Comparison of ENCODE assay signal across 35 cellular contexts in the genomic region with DNA sequence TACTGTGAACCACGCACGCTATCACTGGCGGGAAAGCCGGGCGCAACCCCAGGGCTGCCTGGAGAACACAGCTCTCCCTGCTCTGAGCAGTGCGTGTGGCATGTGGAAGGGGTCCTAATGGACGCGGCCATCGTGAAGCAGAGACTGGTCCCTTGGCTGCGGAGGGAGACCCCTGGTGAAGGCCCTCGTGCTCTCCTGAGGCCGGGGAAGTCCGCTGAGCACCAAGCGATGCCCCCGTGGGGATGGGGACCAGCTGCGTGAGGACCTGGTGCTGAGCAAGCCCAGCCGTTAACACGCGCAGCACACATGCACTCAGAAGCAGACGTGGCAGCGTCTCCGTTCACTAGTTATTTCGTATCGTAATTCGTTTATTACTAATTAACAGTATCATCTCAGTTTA. TPM values are rescaled to one million over a fixed set of nuclear protein-coding genes. Genes with fewer than 3 reads are reported as not detected.
A peak's percentile ranks its signal among the peaks of the same experiment; 100 is the strongest.
DNase-seq lines count a peak whose midpoint lies in the region; ATAC-seq, FAIRE-seq and TF ChIP-seq lines count a peak whose summit lies in the region.
"Had no signal": no experiment of that assay in that cellular context is flagged by ENCODE, and none has a peak within 500 bp of the region (broad histone marks: within the 10 kb centered on the region; RNA-seq: fewer than 3 reads in every experiment).

No MANE protein-coding gene starts in this region.

- H4K91ac ChIP-seq in H1 (replicated peaks; ENCODE audit: insufficient read length, low read length) (no peak overlapping the region), neuronal stem cell (ENCODE audit: low read depth, low read length, poor library complexity) (peak overlapping the region; percentile 72)

- no peak for TF ChIP-seq POLR2A in H1 (IDR thresholded peaks at IDR 0.05; ENCODE audit: control extremely low read depth in 1 of 2, low read depth in 2 of 2, low read length in 2 of 2)

- no peaks in the 10 kb centered on the region for H3K79me2 ChIP-seq in H1 (ENCODE audit: control insufficient read depth in 1 of 2, insufficient read depth in 2 of 2, low read length in 2 of 2)

- H3K27me3 ChIP-seq in H1 (replicated peaks in 1 of 4; ENCODE audit: control insufficient read depth in 3 of 4, extremely low read depth in 1 of 4, insufficient read depth in 3 of 4, low read length in 3 of 4) (no peaks in the 10 kb centered on the region), neuronal stem cell (ENCODE audit: control insufficient read depth in 3 of 3, insufficient read depth in 3 of 3, low read depth in 1 of 3, low read length in 3 of 3) (no peaks in the 10 kb centered on the region), pancreas (no peaks in the 10 kb centered on the region)
- H3K27me3 ChIP-seq in CD4-positive, alpha-beta T cell (ENCODE audit: control insufficient read depth, insufficient read depth, low read length) = no peaks in the 10 kb centered on the region
- H3K27me3 ChIP-seq: BE2C; BLaER1; BLaER1 treated with 17β-estradiol and CSF1 and Interleukin-3, amounts not matched to agents 10 nM and 100 nM had no signal

- peaks cover 5% of the 10 kb centered on the region for H3K4me1 Mint-ChIP-seq in glutamatergic neuron (ENCODE audit: low read depth, unreplicated experiment)
- H3K4me1 Mint-ChIP-seq in CD4-positive, alpha-beta T cell (ENCODE audit: low read depth) = no peaks in the 10 kb centered on the region
- H3K4me1 Mint-ChIP-seq: B cell; CD14-positive monocyte; CD4-positive, alpha-beta memory T cell; CD4-positive, CD25-positive, alpha-beta regulatory T cell had no signal

- H3K18ac ChIP-seq in H1 (ENCODE audit: extremely low read depth, low read length) (no peak overlapping the region), neuronal stem cell (ENCODE audit: low read length) (no peak overlapping the region)

- H4K8ac ChIP-seq in H1 (ENCODE audit: extremely low read depth, insufficient read depth, low read length) (peak overlapping the region; percentile 51; the same call in 1 of the 2 replicates), neuronal stem cell (ENCODE audit: low read depth, low read length) (peak overlapping the region; percentile 17)

- no peak overlapping the region for H2BK15ac ChIP-seq in H1 (ENCODE audit: low read length)
- H2BK15ac ChIP-seq in neuronal stem cell (ENCODE audit: low read length) = no peak overlapping the region

- H3K56ac ChIP-seq in H1 (replicated peaks; ENCODE audit: insufficient read length, low read depth, low read length) = no peak overlapping the region

- H3K27ac ChIP-seq in RWPE1 (0 out of 2 replicates have a peak overlapping the region, but pooled peaks have one; percentile 15), H1 (ENCODE audit: low read depth, low read length) (no peak overlapping the region), neuronal stem cell (replicated peaks; ENCODE audit: low read length) (no peak overlapping the region), pancreas (no peak overlapping the region)
- no peak overlapping the region for H3K27ac ChIP-seq in CD4-positive, alpha-beta T cell (ENCODE audit: low read depth, low read length)
- H3K27ac ChIP-seq: 22Rv1; A549; BLaER1; BLaER1 treated with 17β-estradiol and CSF1 and Interleukin-3, amounts not matched to agents 10 nM and 100 nM; C4-2B had no signal

- no peak overlapping the region for H3K9ac ChIP-seq in H1 (replicated peaks in 1 of 4; ENCODE audit: extremely low read depth in 1 of 4, low read depth in 3 of 4, low read length in 3 of 4)
- no peak overlapping the region for H3K9ac ChIP-seq in neuronal stem cell (ENCODE audit: low read depth, low read length, poor library complexity)
- H3K9ac ChIP-seq: BLaER1; BLaER1 treated with 17β-estradiol and CSF1 and Interleukin-3, amounts not matched to agents 10 nM and 100 nM had no signal

- H2BK120ac ChIP-seq in H1 (replicated peaks; ENCODE audit: low read depth, low read length) = no peak overlapping the region
- no peak overlapping the region for H2BK120ac ChIP-seq in neuronal stem cell (ENCODE audit: low read depth, low read length)

- H2AFZ ChIP-seq in H1 (ENCODE audit: low read length) (no peak overlapping the region), neuronal stem cell (ENCODE audit: low read length) (no peak overlapping the region)

- H3K4me1 ChIP-seq in H1 (replicated peaks in 1 of 4; ENCODE audit: control insufficient read depth in 3 of 4, insufficient read depth in 4 of 4, low read length in 3 of 4) = no peaks in the 10 kb centered on the region
- H3K4me1 ChIP-seq in neuronal stem cell (ENCODE audit: control insufficient read depth in 2 of 2, insufficient read depth in 1 of 2, low read depth in 1 of 2, low read length in 2 of 2) = no peaks in the 10 kb centered on the region
- peaks cover 0 to 5% (median 5%) of the 10 kb centered on the region in 3 donors for H3K4me1 ChIP-seq in pancreas
- H3K4me1 ChIP-seq: A549, BE2C, Caco-2 had no signal

- no peak overlapping the region for H4K5ac ChIP-seq in H1 (ENCODE audit: insufficient read length, low read depth, low read length)

- WGBS in H1 (ENCODE audit: extremely low coverage in 1 of 2, insufficient coverage in 1 of 2, insufficient read length in 1 of 2, insufficient replicate concordance in 2 of 2, low coverage in 1 of 2, low lambda C conversion rate in 2 of 2, missing lambda C conversion rate in 1 of 2), 2 experiments = 91 to 100% methylated on average over 3 to 22 of the region's 25 CpGs
- WGBS in neuronal stem cell (ENCODE audit: extremely low coverage in 2 of 2, insufficient read length in 2 of 2, insufficient replicate concordance in 1 of 2), 2 donors = 100% methylated on average over 1 of the region's 25 CpGs; no CpG with 5 or more reads in 1 of the 2 donors
- 97% methylated on average over 25 of the region's 25 CpGs for WGBS in pancreas, 2 donors

- no peak for TF ChIP-seq RAD21 in H1 (IDR thresholded peaks at IDR 0.05 in 1 of 2, conservative IDR thresholded peaks at IDR 0.05 in 1 of 2; ENCODE audit: low read depth in 2 of 2, low read length in 2 of 2)

- H3K36me3 ChIP-seq in H1 (ENCODE audit: control insufficient read depth in 2 of 4, insufficient read depth in 4 of 4, low read length in 3 of 4) (peaks cover 4 to 51% (median 19%) of the 10 kb centered on the region in 4 experiments; a peak in 5 of 8 replicates), neuronal stem cell (replicated peaks in 1 of 2; ENCODE audit: control insufficient read depth in 2 of 2, insufficient read depth in 2 of 2, low read length in 2 of 2) (peaks cover 41 to 70% of the 10 kb centered on the region in 2 donors), pancreas (peaks cover 0 to 55% (median 19%) of the 10 kb centered on the region in 3 donors)
- H3K36me3 ChIP-seq: BE2C had no signal

- CTCF ChIA-PET in RWPE1 (lab: Yijun Ruan, JAX) (no interaction called here), H1 (lab: Charles Lee; ENCODE audit: partially characterized antibody) (no interaction called here)
- CTCF ChIA-PET in CD4-positive, alpha-beta T cell (lab: Charles Lee) = no interaction called here

- peaks cover 3% of the 10 kb centered on the region for H3K79me1 ChIP-seq in H1 (ENCODE audit: low read depth, low read length)
- peaks cover 16% of the 10 kb centered on the region for H3K79me1 ChIP-seq in neuronal stem cell (ENCODE audit: low read depth, low read length)

- no peak overlapping the region for H3K4me2 ChIP-seq in H1 (ENCODE audit: insufficient read depth in 1 of 2, low read depth in 2 of 2, low read length in 2 of 2)
- no peak overlapping the region for H3K4me2 ChIP-seq in neuronal stem cell (ENCODE audit: insufficient read depth, low read length, poor library complexity, severe bottlenecking)
- H3K4me2 ChIP-seq: A549; BLaER1; BLaER1 treated with 17β-estradiol and CSF1 and Interleukin-3, amounts not matched to agents 10 nM and 100 nM had no signal

- no peak overlapping the region for H3K4me3 ChIP-seq in H1 (ENCODE audit: extremely low read depth in 1 of 4, insufficient read depth in 2 of 4, low read depth in 3 of 4, low read length in 4 of 4)
- no peak overlapping the region for H3K4me3 ChIP-seq in neuronal stem cell (ENCODE audit: low read length in 2 of 2)
- H3K4me3 ChIP-seq in pancreas = no peak overlapping the region
- H3K4me3 ChIP-seq: A549; BLaER1; BLaER1 treated with 17β-estradiol and CSF1 and Interleukin-3, amounts not matched to agents 10 nM and 100 nM had no signal

- DNase-seq in RWPE1 (ENCODE audit: low spot score) (no peak), H1 (ENCODE audit: low read depth in 1 of 2, low spot score in 2 of 2) (no peak), glutamatergic neuron (peak; percentile 56), neuronal stem cell (ENCODE audit: low spot score) (no peak), D721Med (ENCODE audit: insufficient read length, low spot score) (no peak), pancreas (no peak), superior temporal gyrus (ENCODE audit: extremely low spot score) (no peak)
- no peak for DNase-seq in CD4-positive, alpha-beta T cell
- DNase-seq: 8988T; ACHN; AML-193; BE2C; C1 segment of cervical spinal cord; Caco-2; Calu3; CD4-positive, alpha-beta memory T cell; CD4-positive, CD25-positive, alpha-beta regulatory T cell; CD8-positive, alpha-beta memory T cell; CD8-positive, alpha-beta T cell; COR-L47; DMS 273 treated with DMSO at 0.1 percent for 48 hours; DMS153; DMS53; DMS79; DMS79 treated with DMSO at 0.1 percent for 48 hours; DND-41; EL had no signal

- FAIRE-seq in H1 (lab: Jason Lieb, UNC) (no peak), D721Med (lab: Jason Lieb, UNC) (no peak), pancreas (lab: Jason Lieb, UNC) (no peak)
- FAIRE-seq: A204.1, A549 had no signal

- H2BK20ac ChIP-seq in H1 (ENCODE audit: low read length) = no peak overlapping the region

- H4K20me1 ChIP-seq in H1 (replicated peaks in 1 of 2; ENCODE audit: control insufficient read depth in 1 of 2, insufficient read depth in 2 of 2, low read length in 2 of 2) = peaks cover 0 to 9% of the 10 kb centered on the region in 2 experiments

- POLR2A ChIA-PET in RWPE1 (lab: Yijun Ruan, JAX; ENCODE audit: low non-redundant PET) (no interaction called here), H1 (lab: Charles Lee; ENCODE audit: partially characterized antibody) (no interaction called here)
- POLR2A ChIA-PET in CD4-positive, alpha-beta T cell (lab: Charles Lee) = no interaction called here

- H3K9me3 ChIP-seq in H1 (ENCODE audit: insufficient read depth in 2 of 2, low read depth in 1 of 2, low read length in 1 of 2) (no peaks in the 10 kb centered on the region), neuronal stem cell (replicated peaks in 1 of 2; ENCODE audit: control insufficient read depth in 2 of 2, insufficient read depth in 1 of 2, low read depth in 1 of 2, low read length in 2 of 2) (no peaks in the 10 kb centered on the region), pancreas (no peaks in the 10 kb centered on the region)
- no peaks in the 10 kb centered on the region for H3K9me3 ChIP-seq in CD4-positive, alpha-beta T cell (ENCODE audit: control insufficient read depth, low read length)
- H3K9me3 ChIP-seq: A549; BE2C; BLaER1; BLaER1 treated with 17β-estradiol and CSF1 and Interleukin-3, amounts not matched to agents 10 nM and 100 nM; Caco-2 had no signal

- no peaks in the 10 kb centered on the region for H3K27me3 Mint-ChIP-seq in glutamatergic neuron (ENCODE audit: unreplicated experiment)
- H3K27me3 Mint-ChIP-seq in CD4-positive, alpha-beta T cell = no peaks in the 10 kb centered on the region
- H3K27me3 Mint-ChIP-seq: B cell; CD4-positive, alpha-beta memory T cell; CD4-positive, CD25-positive, alpha-beta regulatory T cell; CD8-positive, alpha-beta memory T cell had no signal

- TF ChIP-seq CTCF in RWPE1 (conservative IDR thresholded peaks at IDR 0.05; ENCODE audit: low read depth) = no peak
- TF ChIP-seq CTCF in H1 (IDR thresholded peaks at IDR 0.05; ENCODE audit: control extremely low read depth in 1 of 3, insufficient read depth in 1 of 3, low read depth in 1 of 3, low read length in 3 of 3) = no peak
- TF ChIP-seq CTCF in glutamatergic neuron (IDR thresholded peaks at IDR 0.05; ENCODE audit: partially characterized antibody, unreplicated experiment) = no peak
- no peak for TF ChIP-seq CTCF in CD4-positive, alpha-beta T cell (IDR thresholded peaks at IDR 0.05)
- TF ChIP-seq CTCF in D721Med (IDR thresholded peaks at IDR 0.05; ENCODE audit: insufficient read depth, missing control alignments) = no peak
- no peak for TF ChIP-seq CTCF in pancreas (IDR thresholded peaks at IDR 0.05)

- no peak overlapping the region for H2BK5ac ChIP-seq in H1 (ENCODE audit: low read depth, low read length)
- H2BK5ac ChIP-seq in neuronal stem cell (ENCODE audit: low read length) = no peak overlapping the region

- H3K4me3 Mint-ChIP-seq in glutamatergic neuron (ENCODE audit: unreplicated experiment) = no peak overlapping the region
- H3K4me3 Mint-ChIP-seq in CD4-positive, alpha-beta T cell = no peak overlapping the region
- H3K4me3 Mint-ChIP-seq: B cell; CD14-positive monocyte; CD4-positive, alpha-beta memory T cell; CD4-positive, CD25-positive, alpha-beta regulatory T cell; CD8-positive, alpha-beta memory T cell; CD8-positive, alpha-beta T cell had no signal

- H2AK5ac ChIP-seq in H1 (ENCODE audit: low read depth, low read length) (no peak overlapping the region), neuronal stem cell (ENCODE audit: low read depth, low read length) (no peak overlapping the region)

- no peak overlapping the region for H3K4ac ChIP-seq in H1 (replicated peaks; ENCODE audit: insufficient read length, low read depth, low read length)
- no peak overlapping the region for H3K4ac ChIP-seq in neuronal stem cell (ENCODE audit: low read length)

- H3K9me3 Mint-ChIP-seq in glutamatergic neuron (ENCODE audit: unreplicated experiment) = peaks cover 4% of the 10 kb centered on the region
- H3K9me3 Mint-ChIP-seq in CD4-positive, alpha-beta T cell = no peaks in the 10 kb centered on the region
- H3K9me3 Mint-ChIP-seq: CD14-positive monocyte; CD4-positive, alpha-beta memory T cell; CD4-positive, CD25-positive, alpha-beta regulatory T cell; CD8-positive, alpha-beta memory T cell; CD8-positive, alpha-beta T cell had no signal

- H3K14ac ChIP-seq in H1 (ENCODE audit: insufficient read length) (no peak overlapping the region), neuronal stem cell (ENCODE audit: low read length) (no peak overlapping the region)

- H3K36me3 Mint-ChIP-seq in glutamatergic neuron (ENCODE audit: unreplicated experiment) = no peaks in the 10 kb centered on the region
- peaks cover 36% of the 10 kb centered on the region for H3K36me3 Mint-ChIP-seq in CD4-positive, alpha-beta T cell (ENCODE audit: low read depth)

- TF ChIP-seq EP300 in H1 (IDR thresholded peaks at IDR 0.05; ENCODE audit: borderline replicate concordance in 1 of 2, low read depth in 2 of 2, low read length in 2 of 2) = no peak

- ATAC-seq in CD4-positive, alpha-beta T cell (ENCODE audit: poor library complexity) = no peak
- no peak for ATAC-seq in pancreas
- ATAC-seq: A549; CD8-positive, alpha-beta T cell had no signal

- no peak overlapping the region for H2BK12ac ChIP-seq in H1 (ENCODE audit: low read depth, low read length)
- H2BK12ac ChIP-seq in neuronal stem cell (ENCODE audit: low read length) = peak overlapping the region; percentile 73

- H3K23ac ChIP-seq in H1 (ENCODE audit: insufficient read length) (no peak overlapping the region), neuronal stem cell (ENCODE audit: low read depth, low read length, poor library complexity) (peak overlapping the region; percentile 89)

- peak overlapping the region; percentile 17 for H3K27ac Mint-ChIP-seq in glutamatergic neuron (ENCODE audit: unreplicated experiment)
- no peak overlapping the region for H3K27ac Mint-ChIP-seq in CD4-positive, alpha-beta T cell
- H3K27ac Mint-ChIP-seq: B cell; CD14-positive monocyte; CD4-positive, alpha-beta memory T cell; CD4-positive, CD25-positive, alpha-beta regulatory T cell; CD8-positive, alpha-beta memory T cell; CD8-positive, alpha-beta T cell had no signal

- intact Hi-C loops in CD4-positive, alpha-beta T cell (cut with DNase I, micrococcal nuclease) = no loop called here
- intact Hi-C loops in pancreas (cut with DNase I) = no loop called here

- H3K23me2 ChIP-seq in H1 (ENCODE audit: low read depth, low read length) = no peaks in the 10 kb centered on the region

RNA-seq across cellular contexts. Expression of gene SLC12A7, which starts 24.4 kb away (rescaled TPM):
- 38.6 and 39.7 TPM in 2 replicates for total RNA-seq in H1 (2021; fragmentation: NEBNext Ultra II Directional; extraction: Animal tissue kit (Norgen Biotek cat#: 25700))
- polyA plus RNA-seq in H1 (2011; rRNA removed) = 23.5 and 37.5 TPM in 2 replicates
- 26.4 TPM for polyA plus RNA-seq in H1 (2011; cell fraction: cytosol; rRNA removed)
- polyA plus RNA-seq in H1 (2011; cell fraction: nucleus; rRNA removed) = 181 TPM
- polyA plus RNA-seq in H1 (2012, experiment 1 of 2) = 27.4 to 47.0 TPM (median 38.9 TPM) in 4 replicates
- polyA plus RNA-seq in H1 (2012, experiment 2 of 2) = 19.5 TPM
- polyA plus RNA-seq in H1 (2013, experiment 1 of 2) = 27.2 TPM
- polyA plus RNA-seq in H1 (2013, experiment 2 of 2) = 24.9 TPM
- 23.8 and 28.1 TPM in 2 replicates for polyA minus RNA-seq in H1 (2011; rRNA and poly(A)+ RNA removed)
- 33.8 TPM for polyA minus RNA-seq in H1 (2011; cell fraction: cytosol; rRNA and poly(A)+ RNA removed)
- polyA minus RNA-seq in H1 (2011; cell fraction: nucleus; rRNA and poly(A)+ RNA removed) = 44.5 TPM
- 147 TPM for total RNA-seq in glutamatergic neuron (ENCODE audit: unreplicated experiment)
- 25.7 TPM for polyA plus RNA-seq in neuronal stem cell (2013, experiment 1 of 2)
- polyA plus RNA-seq in neuronal stem cell (2013, experiment 2 of 2) = 25.0 TPM
- total RNA-seq in CD4-positive, alpha-beta T cell = 10 to 100 TPM; 47.9 to 51.7 TPM
- 10 to 100 TPM; 17.4 to 56.5 (median 32.1) TPM for total RNA-seq in pancreas
- polyA plus RNA-seq in pancreas = 10 to 100 TPM; 40.0 to 44.9 TPM
